Comparison of ENCODE assay signal across 1 cellular context in the genomic region with DNA sequence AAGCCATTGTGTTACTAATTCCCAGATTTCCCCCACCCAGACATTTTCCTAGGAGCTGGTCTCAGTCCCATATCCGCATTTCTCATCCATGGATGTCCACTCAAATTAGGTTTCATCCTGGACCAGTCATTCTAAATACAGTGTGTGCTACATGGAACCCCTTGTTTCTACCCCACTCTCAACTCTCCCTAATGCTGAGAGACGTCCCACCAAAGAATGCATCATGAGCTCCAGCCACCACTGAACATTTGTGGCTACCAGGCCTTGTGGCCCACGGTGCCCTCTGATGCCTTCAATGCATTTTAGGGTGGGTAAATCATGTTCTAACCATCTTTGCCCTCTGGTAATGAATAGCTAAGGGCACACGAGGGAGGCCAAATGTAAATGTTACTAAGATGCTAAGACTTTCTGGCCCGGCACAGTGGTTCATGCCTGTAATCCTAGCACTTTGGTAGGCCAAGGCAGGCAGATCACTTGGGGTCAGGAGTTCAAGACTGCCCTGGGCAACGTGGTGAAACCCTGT.
TF ChIP-seq lines count a peak whose summit lies in the region.

No MANE protein-coding gene starts in this region.

TF ChIP-seq in GM12878, 131 proteins besides CTCF, POLR2A, EP300 and RAD21:
- TF ChIP-seq POU2F2 (IDR thresholded peaks at IDR 0.05; ENCODE audit: borderline replicate concordance, low read depth, low read length) (0 out of 3 replicates have a peak, but pooled peaks have one; percentile 12), JUNB (IDR thresholded peaks at IDR 0.05) (no peak), BACH1 (IDR thresholded peaks at IDR 0.05; ENCODE audit: borderline replicate concordance) (0 out of 2 replicates have a peak, but pooled peaks have one; percentile 22)
